Comparison of ENCODE assay signal across 1 cellular context in the genomic region with DNA sequence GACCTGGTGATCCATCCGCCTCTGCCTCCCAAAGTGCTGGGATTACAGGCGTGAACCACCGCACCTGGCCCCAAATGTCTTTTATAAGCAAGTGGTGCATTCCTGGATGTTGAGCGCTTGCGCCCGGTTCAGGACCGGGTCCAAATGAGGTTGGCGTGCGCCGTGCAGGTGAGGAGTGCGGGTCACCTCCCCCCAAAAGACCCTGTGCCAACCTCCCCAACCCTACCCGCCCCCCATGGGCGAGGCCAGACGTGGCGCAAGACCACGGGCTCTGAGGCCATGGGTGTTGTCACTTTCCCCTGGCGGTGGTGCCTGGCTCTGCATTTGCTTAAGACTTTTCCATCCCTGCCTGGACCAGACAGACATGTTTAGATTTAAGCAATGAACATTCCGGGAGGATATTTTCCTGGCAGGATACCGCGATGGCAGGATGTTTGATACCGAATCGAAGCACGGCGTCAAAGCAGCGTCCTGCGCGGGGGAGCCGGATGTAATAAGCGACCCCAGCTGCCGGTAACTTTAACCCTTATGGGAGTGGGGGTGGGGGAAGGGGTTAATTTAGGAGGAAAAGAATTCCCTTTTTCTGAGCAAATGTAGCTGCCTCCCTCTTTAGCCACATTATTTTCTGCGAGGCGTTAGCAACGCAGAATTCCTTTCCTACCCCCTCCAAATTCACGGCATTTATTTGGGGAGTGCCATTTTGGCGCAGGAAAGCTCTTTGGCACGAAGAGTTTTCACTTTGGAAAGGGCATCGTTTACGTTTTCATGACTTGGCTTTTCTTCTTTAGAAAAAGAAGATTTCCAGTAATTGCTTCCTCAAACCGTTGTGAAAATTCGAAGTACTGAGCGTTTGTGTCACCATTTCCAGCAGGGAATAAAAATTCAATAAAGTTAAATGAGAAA.
TF ChIP-seq lines count a peak whose summit lies in the region.

No MANE protein-coding gene starts in this region.

TF ChIP-seq in K562, 482 proteins besides CTCF, POLR2A, EP300 and RAD21 (continues in another document):
- TF ChIP-seq ZNF75A (CRISPR knock-in tag; IDR thresholded peaks at IDR 0.05): no peak
- no peak for TF ChIP-seq SETDB1 (IDR thresholded peaks at IDR 0.05; ENCODE audit: low read length)
- TF ChIP-seq NONO (IDR thresholded peaks at IDR 0.05; ENCODE audit: low read depth in 2 of 2, low read length in 1 of 2): peak in 1 of 2 experiments; percentile 47; a peak in 1 of 4 replicates
- TF ChIP-seq NFIX (CRISPR knock-in tag; IDR thresholded peaks at IDR 0.05; ENCODE audit: low read depth): no peak
- no peak for TF ChIP-seq SREBF2 (CRISPR knock-in tag; IDR thresholded peaks at IDR 0.05)
- peak; percentile 35; the same call in 1 of the 2 replicates for TF ChIP-seq NFIC (IDR thresholded peaks at IDR 0.05)
- TF ChIP-seq NEUROD1 (IDR thresholded peaks at IDR 0.05; ENCODE audit: borderline replicate concordance, low read depth, low read length, partially characterized antibody): peak; percentile 63
- no peak for TF ChIP-seq MECOM (CRISPR knock-in tag; IDR thresholded peaks at IDR 0.05)
- no peak for TF ChIP-seq PURB (CRISPR knock-in tag; IDR thresholded peaks at IDR 0.05; ENCODE audit: low read depth)
- TF ChIP-seq PHF20 (IDR thresholded peaks at IDR 0.05; ENCODE audit: partially characterized antibody): no peak
- TF ChIP-seq SPI1 (IDR thresholded peaks at IDR 0.05; ENCODE audit: borderline replicate concordance, low read depth, low read length): no peak
- TF ChIP-seq STAT5A (IDR thresholded peaks at IDR 0.05; ENCODE audit: borderline replicate concordance, low read length): no peak
- peak; percentile 61; the same call in 1 of the 2 replicates for TF ChIP-seq ADNP (tag; IDR thresholded peaks at IDR 0.05)
- no peak for TF ChIP-seq ZBED1 (IDR thresholded peaks at IDR 0.05)
- peak; percentile 4 to 73; a peak in 2 of 4 replicates for TF ChIP-seq TEAD1 (CRISPR knock-in tag; IDR thresholded peaks at IDR 0.05)
- TF ChIP-seq ZKSCAN1 (IDR thresholded peaks at IDR 0.05; ENCODE audit: low read depth, low read length): 0 out of 2 replicates have a peak, but pooled peaks have one; percentile 20
- no peak for TF ChIP-seq TSHZ1 (CRISPR knock-in tag; IDR thresholded peaks at IDR 0.05)
- no peak for TF ChIP-seq MBD1 (CRISPR knock-in tag; IDR thresholded peaks at IDR 0.05)
- TF ChIP-seq NR4A1 (CRISPR knock-in tag; IDR thresholded peaks at IDR 0.05): no peak
- no peak for TF ChIP-seq NR4A1 (tag; IDR thresholded peaks at IDR 0.05)
- no peak for TF ChIP-seq ZFP36 (IDR thresholded peaks at IDR 0.05; ENCODE audit: low read depth, low read length, partially characterized antibody)
- TF ChIP-seq BRCA1 (IDR thresholded peaks at IDR 0.05): no peak
- no peak for TF ChIP-seq BRCA1 (CRISPR knock-in tag; IDR thresholded peaks at IDR 0.05)
- no peak for TF ChIP-seq ZBTB1 (CRISPR knock-in tag; IDR thresholded peaks at IDR 0.05; ENCODE audit: borderline replicate concordance, low read depth)
- no peak for TF ChIP-seq E2F1 (CRISPR knock-in tag; IDR thresholded peaks at IDR 0.05)
- no peak for TF ChIP-seq CBFA2T3 (IDR thresholded peaks at IDR 0.05)
- TF ChIP-seq, protein P1, sequence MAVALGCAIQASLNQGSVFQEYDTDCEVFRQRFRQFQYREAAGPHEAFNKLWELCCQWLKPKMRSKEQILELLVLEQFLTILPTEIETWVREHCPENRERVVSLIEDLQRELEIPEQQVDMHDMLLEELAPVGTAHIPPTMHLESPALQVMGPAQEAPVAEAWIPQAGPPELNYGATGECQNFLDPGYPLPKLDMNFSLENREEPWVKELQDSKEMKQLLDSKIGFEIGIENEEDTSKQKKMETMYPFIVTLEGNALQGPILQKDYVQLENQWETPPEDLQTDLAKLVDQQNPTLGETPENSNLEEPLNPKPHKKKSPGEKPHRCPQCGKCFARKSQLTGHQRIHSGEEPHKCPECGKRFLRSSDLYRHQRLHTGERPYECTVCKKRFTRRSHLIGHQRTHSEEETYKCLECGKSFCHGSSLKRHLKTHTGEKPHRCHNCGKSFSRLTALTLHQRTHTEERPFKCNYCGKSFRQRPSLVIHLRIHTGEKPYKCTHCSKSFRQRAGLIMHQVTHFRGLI (CRISPR knock-in tag; IDR thresholded peaks at IDR 0.05): no peak
- TF ChIP-seq MIER1 (IDR thresholded peaks at IDR 0.05; ENCODE audit: low read depth): no peak
- TF ChIP-seq NFYB (IDR thresholded peaks at IDR 0.05; ENCODE audit: extremely low read depth, insufficient read length): no peak
- no peak for TF ChIP-seq BCL6 (CRISPR knock-in tag; IDR thresholded peaks at IDR 0.05)
- TF ChIP-seq ATF7 (IDR thresholded peaks at IDR 0.05): peak; percentile 66
- no peak for TF ChIP-seq CHD4 (IDR thresholded peaks at IDR 0.05; ENCODE audit: insufficient read depth, insufficient replicate concordance, low read depth, low read length, poor library complexity, severe bottlenecking)
- no peak for TF ChIP-seq CREB3 (tag; conservative IDR thresholded peaks at IDR 0.05; ENCODE audit: low read depth)
- TF ChIP-seq, protein P2, sequence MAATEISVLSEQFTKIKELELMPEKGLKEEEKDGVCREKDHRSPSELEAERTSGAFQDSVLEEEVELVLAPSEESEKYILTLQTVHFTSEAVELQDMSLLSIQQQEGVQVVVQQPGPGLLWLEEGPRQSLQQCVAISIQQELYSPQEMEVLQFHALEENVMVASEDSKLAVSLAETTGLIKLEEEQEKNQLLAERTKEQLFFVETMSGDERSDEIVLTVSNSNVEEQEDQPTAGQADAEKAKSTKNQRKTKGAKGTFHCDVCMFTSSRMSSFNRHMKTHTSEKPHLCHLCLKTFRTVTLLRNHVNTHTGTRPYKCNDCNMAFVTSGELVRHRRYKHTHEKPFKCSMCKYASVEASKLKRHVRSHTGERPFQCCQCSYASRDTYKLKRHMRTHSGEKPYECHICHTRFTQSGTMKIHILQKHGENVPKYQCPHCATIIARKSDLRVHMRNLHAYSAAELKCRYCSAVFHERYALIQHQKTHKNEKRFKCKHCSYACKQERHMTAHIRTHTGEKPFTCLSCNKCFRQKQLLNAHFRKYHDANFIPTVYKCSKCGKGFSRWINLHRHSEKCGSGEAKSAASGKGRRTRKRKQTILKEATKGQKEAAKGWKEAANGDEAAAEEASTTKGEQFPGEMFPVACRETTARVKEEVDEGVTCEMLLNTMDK (IDR thresholded peaks at IDR 0.05; ENCODE audit: borderline replicate concordance, insufficient read depth, low read depth, low read length, poor library complexity, severe bottlenecking): peak; percentile 96
- no peak for TF ChIP-seq CBFB (CRISPR knock-in tag; IDR thresholded peaks at IDR 0.05)
- no peak for TF ChIP-seq ZNF232 (CRISPR knock-in tag; IDR thresholded peaks at IDR 0.05)
- no peak for TF ChIP-seq THRB (CRISPR knock-in tag; conservative IDR thresholded peaks at IDR 0.05)
- TF ChIP-seq SMAD4 (CRISPR knock-in tag; conservative IDR thresholded peaks at IDR 0.05): peak; percentile 51
- no peak for TF ChIP-seq TARDBP (IDR thresholded peaks at IDR 0.05)
- TF ChIP-seq ZBTB2 (IDR thresholded peaks at IDR 0.05): no peak
- TF ChIP-seq HDAC1 (IDR thresholded peaks at IDR 0.05): peak in 1 of 2 experiments; percentile 76; a peak in 2 of 4 replicates
- TF ChIP-seq HDAC2 (IDR thresholded peaks at IDR 0.05): peak; percentile 43; the same call in 1 of the 2 replicates
- TF ChIP-seq ZBTB5 (IDR thresholded peaks at IDR 0.05): no peak
- TF ChIP-seq ZNF224 (CRISPR knock-in tag; IDR thresholded peaks at IDR 0.05): no peak
- no peak for TF ChIP-seq TBP (optimal IDR thresholded peaks at IDR 0.05; ENCODE audit: low read depth, low read length)
- TF ChIP-seq CEBPB (tag; IDR thresholded peaks at IDR 0.05): peak; percentile 97
- no peak for TF ChIP-seq KLF1 (tag; IDR thresholded peaks at IDR 0.05)
